In genomic region chr10:34581871-34582532, GRCh38 we compare ENCODE assay signal across 14 cellular contexts.
A peak's percentile ranks its signal among the peaks of the same experiment; 100 is the strongest.
DNase-seq lines count a peak whose midpoint lies in the region; FAIRE-seq and TF ChIP-seq lines count a peak whose summit lies in the region.
"Had no signal": no experiment of that assay in that cellular context is flagged by ENCODE, and none has a peak within 500 bp of the region (broad histone marks: within the 10 kb centered on the region; RNA-seq: fewer than 3 reads in every experiment).

No MANE protein-coding gene starts in this region.

- H3K27ac ChIP-seq in sigmoid colon, result peak overlapping the region in 1 of 4 donors; percentile 17
- H3K27ac ChIP-seq: adrenal gland, ovary had no signal

- H3K9me3 ChIP-seq in sigmoid colon, result no peaks in the 10 kb centered on the region
- H3K9me3 ChIP-seq: adrenal gland, ovary had no signal

- no peak for TF ChIP-seq EP300 in sigmoid colon (IDR thresholded peaks at IDR 0.05)

- peaks cover 0 to 50% (median 29%) of the 10 kb centered on the region in 4 donors for H3K4me1 ChIP-seq in sigmoid colon

- TF ChIP-seq CTCF in sigmoid colon (IDR thresholded peaks at IDR 0.05), result no peak

- DNase-seq in AG08396 (ENCODE audit: low spot score) (peak; percentile 4), HTR-8/SVneo (ENCODE audit: insufficient read length, low spot score) (peak; percentile 43), cerebellar cortex (ENCODE audit: low spot score) (peak; percentile 26), kidney tubule cell (ENCODE audit: low spot score) (peak; percentile 69), H4 (ENCODE audit: low spot score) (no peak), sigmoid colon (no peak), NCI-H1092 (lab: John Stamatoyannopoulos, UW) (no peak), ACHN (no peak)
- DNase-seq: activated CD8-positive, alpha-beta memory T cell treated with anti-CD3 and anti-CD28 coated beads, Interleukin-2, amount 50 U/mL, for 48 hours; adrenal gland; hippocampal formation; NCI-H526; ovary; SHP77 had no signal

- in situ Hi-C loops in ACHN (cut with HindIII; ENCODE audit: low pct_ligation_motif_present, low pct_unique_long_range_greater_than_20kb, low sequenced_read_pairs), result no loop called here

- intact Hi-C loops in sigmoid colon (cut with DNase I), result no loop called here

- no peaks in the 10 kb centered on the region for H3K36me3 ChIP-seq in sigmoid colon
- H3K36me3 ChIP-seq: adrenal gland, ovary had no signal

- no peaks in the 10 kb centered on the region for H3K27me3 ChIP-seq in sigmoid colon
- H3K27me3 ChIP-seq: adrenal gland, ovary had no signal

- no peak for FAIRE-seq in HTR-8/SVneo (lab: Jason Lieb, UNC)

- TF ChIP-seq POLR2A in sigmoid colon (IDR thresholded peaks at IDR 0.05), result no peak

- H3K4me3 ChIP-seq in sigmoid colon, result no peak overlapping the region
- H3K4me3 ChIP-seq: adrenal gland, ovary had no signal

- 84 to 88% methylated on average over 4 of the region's 4 CpGs for WGBS in sigmoid colon, 2 donors

Comparison
In these comparisons a context has a peak if more than half of its experiments do, and no peak if none do; other contexts are left out.
1. DNase-seq: peak in AG08396 (single experiment), HTR-8/SVneo (single experiment), cerebellar cortex (single experiment) and kidney tubule cell (single experiment); none in H4 (single experiment), sigmoid colon (single experiment), NCI-H1092 (single experiment) and ACHN (single experiment).